In genomic region chr17:33049781-33050414, GRCh38 we compare ENCODE assay signal across 9 cellular contexts. TPM values are rescaled to one million over a fixed set of nuclear protein-coding genes. Genes with fewer than 3 reads are reported as not detected.
A peak's percentile ranks its signal among the peaks of the same experiment; 100 is the strongest.
DNase-seq lines count a peak whose midpoint lies in the region; ATAC-seq and TF ChIP-seq lines count a peak whose summit lies in the region.
"Had no signal": no experiment of that assay in that cellular context is flagged by ENCODE, and none has a peak within 500 bp of the region (broad histone marks: within the 10 kb centered on the region; RNA-seq: fewer than 3 reads in every experiment).

No MANE protein-coding gene starts in this region.

- H3K14ac ChIP-seq in H9 (ENCODE audit: insufficient read depth, low read length) = no peak overlapping the region

- no peak overlapping the region for H2BK15ac ChIP-seq in H9 (ENCODE audit: low read depth, low read length)

- no peak overlapping the region for H3K4me2 ChIP-seq in H9 (ENCODE audit: insufficient read depth, insufficient read length, low read length)

- H3K9ac ChIP-seq in H9 (ENCODE audit: extremely low read depth, insufficient read length, low read length) = no peak overlapping the region

- no peak overlapping the region for H3K27ac ChIP-seq in CD4-positive, alpha-beta T cell (ENCODE audit: low read depth, low read length)
- H3K27ac ChIP-seq in H9 (ENCODE audit: insufficient read length, low read depth, low read length) (no peak overlapping the region), Panc1 (ENCODE audit: low read length) (no peak overlapping the region)
- H3K27ac ChIP-seq: ovary had no signal

- H3K4ac ChIP-seq in H9 (ENCODE audit: low read depth, low read length) = no peak overlapping the region

- H2BK120ac ChIP-seq in H9 (ENCODE audit: low read depth, low read length, poor library complexity, severe bottlenecking) = no peak overlapping the region

- H3K36me3 Mint-ChIP-seq in CD4-positive, alpha-beta T cell (ENCODE audit: low read depth) = no peaks in the 10 kb centered on the region
- H3K36me3 Mint-ChIP-seq in H9 (ENCODE audit: insufficient read depth in 1 of 3, low read depth in 3 of 3) (no peaks in the 10 kb centered on the region), immature natural killer cell (no peaks in the 10 kb centered on the region)

- no peak overlapping the region for H2BK20ac ChIP-seq in H9 (ENCODE audit: low read depth, low read length, poor library complexity, severe bottlenecking)

- no peak overlapping the region for H2BK5ac ChIP-seq in H9 (ENCODE audit: insufficient read length, low read length)

- H3K56ac ChIP-seq in H9 (ENCODE audit: insufficient read length, low read depth, low read length) = no peak overlapping the region

- no CpG with 5 or more reads among the region's 11 CpGs for WGBS in H9 (ENCODE audit: extremely low coverage, insufficient read length, low lambda C conversion rate)

- H3K79me2 ChIP-seq in H9 (ENCODE audit: insufficient read depth, low read length) = no peaks in the 10 kb centered on the region

- POLR2A ChIA-PET in CD4-positive, alpha-beta T cell (lab: Charles Lee) = no interaction called here
- POLR2A ChIA-PET in Panc1 (lab: Charles Lee) = no interaction called here

- CTCF ChIA-PET in CD4-positive, alpha-beta T cell (lab: Charles Lee) = no interaction called here
- CTCF ChIA-PET in Panc1 (lab: Charles Lee) = interaction anchor here (0.6 kb wide), 1 partner anchor 43 kb away, joined by 3 read pairs; no protein-coding TSS in a partner anchor

- peaks cover 5% of the 10 kb centered on the region for H3K27me3 ChIP-seq in CD4-positive, alpha-beta T cell (ENCODE audit: control insufficient read depth, insufficient read depth, low read length)
- no peaks in the 10 kb centered on the region for H3K27me3 ChIP-seq in H9 (ENCODE audit: insufficient read depth, low read length)
- H3K27me3 ChIP-seq in Panc1 (ENCODE audit: control insufficient read depth, insufficient read depth, low read length) = no peaks in the 10 kb centered on the region
- H3K27me3 ChIP-seq: ovary had no signal

- in situ Hi-C loops in Panc1 (cut with HindIII; ENCODE audit: low pct_unique_long_range_greater_than_20kb, low sequenced_read_pairs) = no loop called here

- ATAC-seq in CD4-positive, alpha-beta T cell (ENCODE audit: poor library complexity) = no peak
- peak; percentile 79 for ATAC-seq in Panc1
- ATAC-seq in HG03039 (IDR thresholded peaks at IDR 0.05; ENCODE audit: unreplicated experiment) = no peak

- no peak overlapping the region for H3K18ac ChIP-seq in H9 (ENCODE audit: insufficient read length, low read depth, low read length)

- no peak overlapping the region for H4K91ac ChIP-seq in H9 (ENCODE audit: insufficient read length, low read depth, low read length)

- no peaks in the 10 kb centered on the region for H3K36me3 ChIP-seq in Panc1 (ENCODE audit: control insufficient read depth, insufficient read depth, low read length)
- H3K36me3 ChIP-seq: ovary had no signal

- no TSS peak for BruUV-seq in Panc1 (replicated peaks; lab: Mats Ljungman, UMichigan)

- H3K9me3 Mint-ChIP-seq in CD4-positive, alpha-beta T cell = no peaks in the 10 kb centered on the region
- H3K9me3 Mint-ChIP-seq in H9 = no peaks in the 10 kb centered on the region
- H3K9me3 Mint-ChIP-seq in immature natural killer cell = no peaks in the 10 kb centered on the region

- no peak overlapping the region for H3K4me3 Mint-ChIP-seq in CD4-positive, alpha-beta T cell
- H3K4me3 Mint-ChIP-seq in H9 (no peak overlapping the region), immature natural killer cell (no peak overlapping the region)

- H3K4me1 Mint-ChIP-seq in CD4-positive, alpha-beta T cell (ENCODE audit: low read depth) = no peaks in the 10 kb centered on the region
- H3K4me1 Mint-ChIP-seq in H9 (no peaks in the 10 kb centered on the region), immature natural killer cell (no peaks in the 10 kb centered on the region)

- peak in 5 of 10 experiments; percentile 3 to 38 (median 18) for DNase-seq in CD4-positive, alpha-beta T cell
- DNase-seq in H9 (peak; percentile 74), Panc1 (ENCODE audit: low read depth, low spot score) (peak; percentile 62), amniotic epithelial cell (ENCODE audit: low read depth) (peak; percentile 27), immature natural killer cell (peak in 2 of 3 donors; percentile 12 to 17)
- DNase-seq in stimulated activated CD4-positive, alpha-beta T cell treated with anti-CD3 and anti-CD28 coated beads, Interleukin-4, amount 100 ng/mL, for 48 hours (ENCODE audit: low read depth in 2 of 2) = peak; percentile 12 to 43
- no peak for DNase-seq in central memory CD4-positive, alpha-beta T cell

- H3K4me1 ChIP-seq in H9 (ENCODE audit: insufficient read depth, low read length) (no peaks in the 10 kb centered on the region), Panc1 (ENCODE audit: control insufficient read depth, insufficient read depth, low read length) (no peaks in the 10 kb centered on the region)

- no peak overlapping the region for H2BK12ac ChIP-seq in H9 (ENCODE audit: insufficient read length, low read depth, low read length)

- no peaks in the 10 kb centered on the region for H4K20me1 ChIP-seq in H9 (ENCODE audit: control insufficient read depth, insufficient read depth, insufficient read length)

- no peaks in the 10 kb centered on the region for H3K79me1 ChIP-seq in H9 (ENCODE audit: insufficient read depth, low read depth, low read length, poor library complexity, severe bottlenecking)

- H3K23me2 ChIP-seq in H9 (ENCODE audit: insufficient read length, low read depth, low read length, poor library complexity, severe bottlenecking) = no peaks in the 10 kb centered on the region

- no peak overlapping the region for H4K8ac ChIP-seq in H9 (replicated peaks; ENCODE audit: insufficient read length, low read depth, low read length)

- no peaks in the 10 kb centered on the region for H3K9me3 ChIP-seq in CD4-positive, alpha-beta T cell (ENCODE audit: control insufficient read depth, low read length)
- H3K9me3 ChIP-seq in H9 (ENCODE audit: control insufficient read depth, low read depth, low read length) = no peaks in the 10 kb centered on the region
- H3K9me3 ChIP-seq in Panc1 (ENCODE audit: control insufficient read depth, insufficient read depth, low read depth, low read length) = no peaks in the 10 kb centered on the region
- H3K9me3 ChIP-seq: ovary had no signal

- intact Hi-C loops in CD4-positive, alpha-beta T cell (cut with DNase I, micrococcal nuclease) = no loop called here
- intact Hi-C loops in Panc1 (cut with micrococcal nuclease; ENCODE audit: unreplicated experiment) = no loop called here

- H2AFZ ChIP-seq in H9 (ENCODE audit: low read length) = no peak overlapping the region

- peaks cover 28% of the 10 kb centered on the region for H3K27me3 Mint-ChIP-seq in CD4-positive, alpha-beta T cell
- H3K27me3 Mint-ChIP-seq in H9 (ENCODE audit: low read depth) (peaks cover 50% of the 10 kb centered on the region), immature natural killer cell (ENCODE audit: low read depth in 3 of 3) (peaks cover 5 to 23% (median 8%) of the 10 kb centered on the region in 3 donors)

- H3T11ph ChIP-seq in H9 (ENCODE audit: low read length) = no peak overlapping the region

- H2AK5ac ChIP-seq in H9 (ENCODE audit: insufficient read length, low read length) = no peak overlapping the region

- no peak overlapping the region for H3K27ac Mint-ChIP-seq in CD4-positive, alpha-beta T cell
- H3K27ac Mint-ChIP-seq in H9 = no peak overlapping the region
- no peak overlapping the region for H3K27ac Mint-ChIP-seq in immature natural killer cell

- peak; percentile 51 for TF ChIP-seq CTCF in CD4-positive, alpha-beta T cell (IDR thresholded peaks at IDR 0.05)
- TF ChIP-seq CTCF in H9 (conservative IDR thresholded peaks at IDR 0.05) (peak; percentile 87), Panc1 (IDR thresholded peaks at IDR 0.05) (peak; percentile 93)

- H4K5ac ChIP-seq in H9 (ENCODE audit: insufficient read length, low read depth, low read length) = no peak overlapping the region

- no peak overlapping the region for H3K4me3 ChIP-seq in Panc1 (ENCODE audit: low read depth in 2 of 2, low read length in 2 of 2)
- H3K4me3 ChIP-seq: ovary had no signal

- no peak overlapping the region for H3K23ac ChIP-seq in H9 (ENCODE audit: insufficient read length, low read depth, low read length)

RNA-seq across cellular contexts. Expression of gene SPACA3, which starts 58.3 kb away (rescaled TPM):
- total RNA-seq in CD4-positive, alpha-beta T cell = not detected
- not detected in 2 replicates for total RNA-seq in H9 (2021)
- not detected for total RNA-seq in Panc1 (2021; ENCODE audit: unreplicated experiment)
- not detected for polyA plus RNA-seq in Panc1 (2012; ENCODE audit: insufficient read length)
- not detected for polyA plus RNA-seq in immature natural killer cell
- total RNA-seq: ovary had no signal
- polyA plus RNA-seq: ovary had no signal
